ENCODE assay signal across 7 cellular contexts in the genomic region with DNA sequence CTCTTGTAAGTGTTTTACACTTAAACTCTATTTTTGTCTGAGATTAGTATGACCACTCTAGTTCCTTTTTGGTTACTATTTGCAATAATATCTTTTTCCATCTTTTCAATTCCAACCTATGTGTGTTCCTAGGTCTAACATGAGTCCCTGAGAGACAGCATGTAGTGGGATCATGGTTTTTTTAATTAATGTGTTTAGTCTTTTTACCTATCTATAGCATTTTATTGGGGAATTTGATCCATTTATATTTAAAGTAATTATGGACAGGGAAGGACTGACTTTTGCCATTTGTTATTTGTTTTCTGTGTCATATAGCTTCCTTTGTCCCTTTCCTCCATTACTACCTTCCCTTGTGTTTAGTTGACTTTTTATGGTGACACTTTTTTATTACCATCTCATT. TPM values are rescaled to one million over a fixed set of nuclear protein-coding genes. Genes with fewer than 3 reads are reported as not detected.
"Had no signal": no experiment of that assay in that cellular context is flagged by ENCODE, and none has a peak within 500 bp of the region (broad histone marks: within the 10 kb centered on the region; RNA-seq: fewer than 3 reads in every experiment).

No MANE protein-coding gene starts in this region.

- H3K4me3 ChIP-seq: GM12878 had no signal

- FAIRE-seq: GM12878, GM12891, GM12892, GM18507 had no signal

- DNase-seq: GDM1, GF-D8 had no signal

- ATAC-seq: GM12878 had no signal

RNA-seq across cellular contexts. Expression of a gene that starts 21.7 kb away (rescaled TPM):
- total RNA-seq: G401 had no signal

RNA-seq across cellular contexts. Expression of a gene that starts 53.3 kb away (rescaled TPM):
- total RNA-seq: G401, GM12878 had no signal
- polyA plus RNA-seq: GM12878 had no signal
